ENCODE assay signal across 1 cellular context in genomic region chr4:1520145-1520661, GRCh38.
TF ChIP-seq lines count a peak whose summit lies in the region.

No MANE protein-coding gene starts in this region.

TF ChIP-seq in K562, 482 proteins besides CTCF, POLR2A, EP300 and RAD21 (continued from another document and continues in another):
- peak; percentile 32 for TF ChIP-seq GTF3C2 (IDR thresholded peaks at IDR 0.05; ENCODE audit: borderline replicate concordance, extremely low read depth, insufficient read length)
- TF ChIP-seq ZBTB2 (IDR thresholded peaks at IDR 0.05) = no peak
- TF ChIP-seq CTBP1 (IDR thresholded peaks at IDR 0.05; ENCODE audit: borderline replicate concordance) = peak; percentile 34; the same call in 1 of the 2 replicates
- TF ChIP-seq SAFB (IDR thresholded peaks at IDR 0.05; ENCODE audit: borderline replicate concordance, low read depth, low read length) = no peak; the same call in 1 of the 2 replicates
- TF ChIP-seq JUND (IDR thresholded peaks at IDR 0.05; ENCODE audit: borderline replicate concordance, low read depth, low read length) = no peak
- TF ChIP-seq JUND (tag; IDR thresholded peaks at IDR 0.05; ENCODE audit: borderline replicate concordance, low read depth, low read length) = no peak
- no peak for TF ChIP-seq PCBP2 (IDR thresholded peaks at IDR 0.05; ENCODE audit: low read depth, low read length, poor library complexity, severe bottlenecking)
- no peak for TF ChIP-seq ZNF445 (CRISPR knock-in tag; IDR thresholded peaks at IDR 0.05; ENCODE audit: low read depth)
- TF ChIP-seq HDAC6 (IDR thresholded peaks at IDR 0.05; ENCODE audit: low read depth, low read length) = no peak
- peak; percentile 52; the same call in 1 of the 2 replicates for TF ChIP-seq RBFOX2 (IDR thresholded peaks at IDR 0.05; ENCODE audit: low read depth, low read length)
- TF ChIP-seq REST (CRISPR knock-in tag; IDR thresholded peaks at IDR 0.05; ENCODE audit: low read depth) = no peak
- TF ChIP-seq ELK1 (CRISPR knock-in tag; IDR thresholded peaks at IDR 0.05) = no peak
- TF ChIP-seq MGA (IDR thresholded peaks at IDR 0.05) = no peak
- no peak for TF ChIP-seq KHSRP (IDR thresholded peaks at IDR 0.05)
- no peak for TF ChIP-seq ESRRB (CRISPR knock-in tag; IDR thresholded peaks at IDR 0.05; ENCODE audit: borderline replicate concordance)
- TF ChIP-seq NR3C1 (CRISPR knock-in tag; IDR thresholded peaks at IDR 0.05) = no peak
- TF ChIP-seq E2F6 (IDR thresholded peaks at IDR 0.05; ENCODE audit: borderline replicate concordance in 1 of 2, extremely low read depth in 1 of 2, insufficient read depth in 1 of 2, insufficient read length in 1 of 2, low read depth in 1 of 2, low read length in 1 of 2, poor library complexity in 1 of 2, severe bottlenecking in 1 of 2) = no peak
- TF ChIP-seq THAP12 (CRISPR knock-in tag; IDR thresholded peaks at IDR 0.05) = peak; percentile 49; the same call in 1 of the 2 replicates
- no peak for TF ChIP-seq ZNF780A (CRISPR knock-in tag; IDR thresholded peaks at IDR 0.05)
- no peak for TF ChIP-seq SLC30A9 (CRISPR knock-in tag; IDR thresholded peaks at IDR 0.05)
- no peak for TF ChIP-seq MCM5 (IDR thresholded peaks at IDR 0.05; ENCODE audit: low read depth)
- no peak for TF ChIP-seq IFI16 (CRISPR knock-in tag; IDR thresholded peaks at IDR 0.05)
- TF ChIP-seq JUN (IDR thresholded peaks at IDR 0.05; ENCODE audit: borderline replicate concordance, low read depth, low read length) = no peak
- no peak for TF ChIP-seq JUN (CRISPR knock-in tag; IDR thresholded peaks at IDR 0.05; ENCODE audit: borderline replicate concordance)
- TF ChIP-seq TRIM24 (IDR thresholded peaks at IDR 0.05) = no peak
- TF ChIP-seq PCBP1 (IDR thresholded peaks at IDR 0.05; ENCODE audit: low read depth, low read length, poor library complexity, severe bottlenecking) = no peak
- TF ChIP-seq CHD2 (IDR thresholded peaks at IDR 0.05; ENCODE audit: low read depth, low read length) = no peak
- no peak for TF ChIP-seq HNRNPLL (IDR thresholded peaks at IDR 0.05; ENCODE audit: low read depth, low read length, poor library complexity, severe bottlenecking)
- TF ChIP-seq IRF1 (CRISPR knock-in tag; IDR thresholded peaks at IDR 0.05; ENCODE audit: borderline replicate concordance) = no peak
